In the genomic region with DNA sequence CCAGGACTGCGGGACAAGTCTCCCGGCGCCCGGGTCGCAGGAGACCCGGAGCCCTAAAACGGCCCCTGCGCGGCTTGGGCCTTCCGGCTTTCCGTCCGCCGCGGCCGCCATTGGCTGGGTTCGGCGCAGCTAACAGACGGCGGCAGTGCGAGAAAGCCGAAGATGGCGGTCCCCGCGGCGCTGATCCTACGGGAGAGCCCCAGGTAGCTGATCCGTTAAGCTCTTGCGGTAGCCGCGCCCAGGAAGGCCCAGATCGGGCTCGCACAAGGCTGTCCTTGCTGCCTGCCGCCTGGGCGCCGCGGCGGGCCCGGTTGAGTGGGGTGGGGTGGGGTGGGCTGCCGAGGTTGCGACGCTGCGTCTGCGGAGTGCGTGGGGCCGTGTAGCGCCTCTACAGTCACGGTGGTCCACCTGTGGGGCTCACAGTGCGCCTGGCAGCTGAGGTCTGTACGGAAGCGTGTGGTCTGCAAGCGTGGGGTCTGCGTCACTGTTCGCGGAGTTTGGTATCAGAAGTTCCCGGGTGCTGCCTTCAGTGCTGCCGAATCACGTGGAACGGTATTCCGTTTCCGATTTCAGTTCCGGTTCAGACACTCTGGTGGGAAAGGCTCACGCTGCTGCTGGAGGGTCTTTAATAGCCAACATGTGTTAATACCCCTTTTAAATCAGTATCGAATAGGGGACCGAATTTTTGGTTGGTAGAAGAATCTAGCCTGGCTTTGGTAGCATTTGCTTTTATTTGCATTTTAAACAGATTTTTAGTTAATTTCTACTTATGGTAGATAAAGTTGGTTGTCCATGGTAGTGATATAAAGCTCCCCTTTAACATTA, we compare ENCODE assay signal across 8 cellular contexts. TPM values are rescaled to one million over a fixed set of nuclear protein-coding genes. Genes with fewer than 3 reads are reported as not detected.
DNase-seq lines count a peak whose midpoint lies in the region; ATAC-seq and TF ChIP-seq lines count a peak whose summit lies in the region.

A gene (plus strand): TSS at position 135 of the 825 bp plus-strand sequence.

- H3K27me3 Mint-ChIP-seq in neural progenitor cell (ENCODE audit: insufficient read depth, low read depth) = peaks cover 2% of the 10 kb centered on the region

- H3K27me3 ChIP-seq in foreskin keratinocyte (no peaks in the 10 kb centered on the region), neural progenitor cell (no peaks in the 10 kb centered on the region), stomach smooth muscle (ENCODE audit: control insufficient read depth in 1 of 2, insufficient read depth in 2 of 2, low read length in 2 of 2) (no peaks in the 10 kb centered on the region)

- H3K36me3 ChIP-seq in neural progenitor cell (no peaks in the 10 kb centered on the region), stomach smooth muscle (ENCODE audit: control insufficient read depth in 2 of 2, insufficient read depth in 2 of 2, low read length in 2 of 2) (peaks cover 0 to 4% of the 10 kb centered on the region in 2 donors)

- peaks cover 2% of the 10 kb centered on the region for H3K9me3 Mint-ChIP-seq in neural progenitor cell

- H3F3A ChIP-seq in neural progenitor cell (ENCODE audit: low read depth) = no peaks in the 10 kb centered on the region

- peak within 1 kb of the TSS; percentile 98 for H3K4me3 Mint-ChIP-seq in neural progenitor cell

- peak within 1 kb of the TSS; percentile 56 for H3K27ac ChIP-seq in foreskin keratinocyte
- peak within 1 kb of the TSS; percentile 75 for H3K27ac ChIP-seq in neural progenitor cell
- H3K27ac ChIP-seq in stomach smooth muscle (ENCODE audit: low read length) = peak within 1 kb of the TSS; percentile 65

- peak; percentile 91 for DNase-seq in ELR (ENCODE audit: low read depth)
- DNase-seq in H4 (ENCODE audit: low spot score) = peak; percentile 91
- peak; percentile 49 for DNase-seq in LNCaP clone FGC (ENCODE audit: low read depth)
- peak; percentile 87 for DNase-seq in SIG-M5 treated with dmso at 0.1 percent for 504 hours (lab: John Stamatoyannopoulos, UW; ENCODE audit: unreplicated experiment)
- peak; percentile 76 for DNase-seq in activated gamma-delta T cell treated with Interleukin-2 at 50 U/mL for 16 hours
- DNase-seq in foreskin keratinocyte = peak; percentile 33 to 61
- peak; percentile 92 for DNase-seq in neural progenitor cell (ENCODE audit: low spot score)

- H3K9ac ChIP-seq in neural progenitor cell (peak within 1 kb of the TSS; percentile 68), stomach smooth muscle (ENCODE audit: low read length in 2 of 2) (peak within 1 kb of the TSS; percentile 77 to 87)

- H4K20me1 ChIP-seq in neural progenitor cell (ENCODE audit: low read depth) = no peaks in the 10 kb centered on the region

- H3K4me1 Mint-ChIP-seq in neural progenitor cell = peaks cover 16% of the 10 kb centered on the region

- H3K9me3 ChIP-seq in neural progenitor cell (ENCODE audit: low read depth) (no peaks in the 10 kb centered on the region), stomach smooth muscle (ENCODE audit: control insufficient read depth in 2 of 2, low read length in 2 of 2) (no peaks in the 10 kb centered on the region)

- H2AFZ ChIP-seq in neural progenitor cell (replicated peaks) = peak within 1 kb of the TSS; percentile 66

- H3K4me2 ChIP-seq in neural progenitor cell = peak within 1 kb of the TSS; percentile 89

- peak within 1 kb of the TSS; percentile 97 for H3K27ac Mint-ChIP-seq in neural progenitor cell

- TF ChIP-seq CTCF in LNCaP clone FGC (IDR thresholded peaks at IDR 0.05; ENCODE audit: control insufficient read depth, extremely low read depth, insufficient read depth) = no peak
- TF ChIP-seq CTCF in foreskin keratinocyte (conservative IDR thresholded peaks at IDR 0.05) = no peak
- TF ChIP-seq CTCF in neural progenitor cell (IDR thresholded peaks at IDR 0.05) = no peak

- peak; percentile 84 for ATAC-seq in foreskin keratinocyte

- H3K4me1 ChIP-seq in foreskin keratinocyte (peaks cover 15% of the 10 kb centered on the region), neural progenitor cell (peaks cover 12% of the 10 kb centered on the region), stomach smooth muscle (ENCODE audit: control insufficient read depth, insufficient read depth, low read length) (peaks cover 10% of the 10 kb centered on the region)

- H3K79me2 ChIP-seq in neural progenitor cell (ENCODE audit: low read depth) = peaks cover 28% of the 10 kb centered on the region

- H3K4me3 ChIP-seq in LNCaP clone FGC (ENCODE audit: low read depth, low read length) (peak within 1 kb of the TSS; percentile 88), neural progenitor cell (peak within 1 kb of the TSS; percentile 76), stomach smooth muscle (ENCODE audit: low read length in 2 of 2) (peak within 1 kb of the TSS; percentile 92 to 97)

- peaks cover 6% of the 10 kb centered on the region for H3K36me3 Mint-ChIP-seq in neural progenitor cell

RNA-seq across cellular contexts. Expression of the gene that starts here (rescaled TPM):
- total RNA-seq in H4 (2014; rRNA removed; shearing (Covaris generic)) = 124 and 137 TPM in 2 replicates
- total RNA-seq in foreskin keratinocyte = 20.3 and 21.6 TPM in 2 replicates
- polyA plus RNA-seq in foreskin keratinocyte = 16.5 and 19.0 TPM in 2 replicates
- 46.6 and 77.0 TPM in 2 replicates for total RNA-seq in neural progenitor cell (ENCODE audit: low replicate concordance)

Comparison
In these comparisons a context has a peak if more than half of its experiments do, and no peak if none do; other contexts are left out.
1. Peak in every context shown above with its lines: DNase-seq, ATAC-seq, H3K4me3 ChIP-seq and H3K27ac ChIP-seq.